In the genomic region with DNA sequence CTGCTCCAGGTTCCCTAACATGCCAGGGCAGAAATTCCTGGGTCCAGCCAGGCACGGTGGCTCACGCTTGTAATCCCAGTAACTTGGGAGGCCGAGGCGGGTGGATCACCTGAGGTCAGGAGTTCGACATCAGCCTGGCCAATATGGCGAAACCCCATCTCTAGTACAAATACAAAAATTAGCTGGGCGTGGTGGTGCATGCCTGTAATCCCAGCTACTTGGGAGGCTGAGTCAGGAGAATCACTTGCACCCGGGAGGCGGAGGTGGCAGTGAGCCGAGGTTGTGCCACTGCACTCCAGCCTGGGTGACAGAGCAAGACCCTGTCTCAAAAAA, we compare ENCODE assay signal across 8 cellular contexts. TPM values are rescaled to one million over a fixed set of nuclear protein-coding genes. Genes with fewer than 3 reads are reported as not detected.
DNase-seq lines count a peak whose midpoint lies in the region; ATAC-seq, FAIRE-seq and TF ChIP-seq lines count a peak whose summit lies in the region.
"Not testable (repeated sequence)": the region's sequence is repeated elsewhere in the genome, so short reads cannot be mapped to it uniquely, and the experiment has no call there.

No MANE protein-coding gene starts in this region.

- H3K79me2 ChIP-seq in astrocyte (ENCODE audit: insufficient read depth, low read length): peaks cover 95% of the 10 kb centered on the region

- H3K27ac ChIP-seq in AG04450 (ENCODE audit: low read depth, low read length) (peak overlapping the region; percentile 82), Panc1 (ENCODE audit: low read length) (peak overlapping the region; percentile 99), astrocyte (ENCODE audit: low read depth, low read length) (peak overlapping the region; percentile 96), esophagus squamous epithelium (peak overlapping the region; percentile 89 to 95 (median 92)), kidney (ENCODE audit: low read depth in 2 of 2, low read length in 2 of 2) (peak overlapping the region; percentile 86 to 91), skin epidermis (peak overlapping the region in 15 of 21 experiments; percentile 16 to 90 (median 70)), upper lobe of right lung (peak overlapping the region; percentile 85)

- not testable (repeated sequence) for TF ChIP-seq POLR2A in esophagus squamous epithelium (IDR thresholded peaks at IDR 0.05)

- peaks cover 37% of the 10 kb centered on the region for H4K20me1 ChIP-seq in astrocyte (ENCODE audit: insufficient read depth, low read length)

- not testable (repeated sequence) for TF ChIP-seq CTCF in AG04450 (IDR thresholded peaks at IDR 0.05; ENCODE audit: low read depth, low read length); Panc1 (IDR thresholded peaks at IDR 0.05); astrocyte (IDR thresholded peaks at IDR 0.05; ENCODE audit: insufficient read depth, low read depth, low read length); esophagus squamous epithelium (IDR thresholded peaks at IDR 0.05); kidney (IDR thresholded peaks at IDR 0.05; ENCODE audit: borderline replicate concordance, extremely low read depth, insufficient read depth); nephron (IDR thresholded peaks at IDR 0.05; ENCODE audit: unreplicated experiment in 3 of 3); upper lobe of right lung (IDR thresholded peaks at IDR 0.05)

- H3K9me3 Mint-ChIP-seq in astrocyte (ENCODE audit: unreplicated experiment); nephron: not testable (repeated sequence)

- H3K27ac Mint-ChIP-seq in astrocyte (ENCODE audit: unreplicated experiment): not testable (repeated sequence)
- peak overlapping the region in 2 of 3 experiments; percentile 77 to 94 for H3K27ac Mint-ChIP-seq in nephron

- H3K4me3 ChIP-seq in AG04450 (ENCODE audit: low read depth, low read length); astrocyte (ENCODE audit: insufficient read depth, low read depth, low read length); kidney (ENCODE audit: low read length in 2 of 2); upper lobe of right lung: not testable (repeated sequence)
- H3K4me3 ChIP-seq in Panc1 (ENCODE audit: low read depth in 2 of 2, low read length in 2 of 2) (peak overlapping the region in 1 of 2 experiments; percentile 99; a peak in 2 of 4 replicates), esophagus squamous epithelium (peak overlapping the region in 2 of 4 donors; percentile 31 to 79), skin epidermis (peak overlapping the region in 1 of 7 experiments; percentile 24)

- H3K27me3 Mint-ChIP-seq in astrocyte (ENCODE audit: low read depth, unreplicated experiment); nephron (ENCODE audit: low read depth): not testable (repeated sequence)

- peak overlapping the region; percentile 60 for H3K4me3 Mint-ChIP-seq in astrocyte (ENCODE audit: unreplicated experiment)
- peak overlapping the region in 1 of 3 experiments; percentile 78 for H3K4me3 Mint-ChIP-seq in nephron

- not testable (repeated sequence) for ATAC-seq in Panc1, upper lobe of right lung

- H3K9me3 ChIP-seq in AG04450 (ENCODE audit: control insufficient read depth, insufficient read depth, low read length); Panc1 (ENCODE audit: control insufficient read depth, insufficient read depth, low read depth, low read length); astrocyte (ENCODE audit: insufficient read depth, low read depth, low read length); esophagus squamous epithelium; kidney (ENCODE audit: control insufficient read depth in 1 of 2, low read length in 2 of 2); upper lobe of right lung: not testable (repeated sequence)

- CTCF ChIA-PET in AG04450 (lab: Charles Lee): interaction anchor here (1.3 kb wide), 1 partner anchor 25 kb away, joined by 5 read pairs; no protein-coding TSS in a partner anchor
- CTCF ChIA-PET in Panc1 (lab: Charles Lee): interaction anchor here (0.7 to 1.4 kb wide), 3 partner anchors 11 to 65 kb away, joined by 3 to 4 read pairs (median 4); no protein-coding TSS in a partner anchor

- H3K4me2 ChIP-seq in astrocyte (ENCODE audit: low read length): peak overlapping the region; percentile 97

- peaks cover 65% of the 10 kb centered on the region for H3K4me1 Mint-ChIP-seq in astrocyte (ENCODE audit: low read depth, unreplicated experiment)
- peaks cover 76% of the 10 kb centered on the region for H3K4me1 Mint-ChIP-seq in nephron

- in situ Hi-C loops in Panc1 (cut with HindIII; ENCODE audit: low pct_unique_long_range_greater_than_20kb, low sequenced_read_pairs): not testable (repeated sequence)

- H3K27me3 ChIP-seq in AG04450 (ENCODE audit: control insufficient read depth, insufficient read depth, low read length); Panc1 (ENCODE audit: control insufficient read depth, insufficient read depth, low read length); astrocyte (ENCODE audit: insufficient read depth, low read length); esophagus squamous epithelium; upper lobe of right lung: not testable (repeated sequence)

- POLR2A ChIA-PET in AG04450 (lab: Yijun Ruan, JAX): interaction anchor here (0.7 kb wide), 2 partner anchors 140 to 1008 kb away, joined by 5 to 6 read pairs; no protein-coding TSS in a partner anchor
- POLR2A ChIA-PET in Panc1 (lab: Charles Lee): not testable (repeated sequence)

- BruUV-seq in Panc1 (replicated peaks; lab: Mats Ljungman, UMichigan): not testable (repeated sequence)

- intact Hi-C loops in Panc1 (cut with micrococcal nuclease; ENCODE audit: unreplicated experiment); esophagus squamous epithelium (cut with DNase I); kidney (cut with DNase I); upper lobe of right lung (cut with DNase I): not testable (repeated sequence)

- H3K36me3 ChIP-seq in Panc1 (ENCODE audit: control insufficient read depth, insufficient read depth, low read length); astrocyte (ENCODE audit: insufficient read depth, low read length); esophagus squamous epithelium; kidney (ENCODE audit: control insufficient read depth in 1 of 2, insufficient read depth in 2 of 2, low read length in 2 of 2); upper lobe of right lung: not testable (repeated sequence)

- H3K36me3 Mint-ChIP-seq in astrocyte (ENCODE audit: low read depth, unreplicated experiment): peaks cover 17% of the 10 kb centered on the region
- H3K36me3 Mint-ChIP-seq in nephron (ENCODE audit: low read depth): not testable (repeated sequence)

- FAIRE-seq in astrocyte (lab: Jason Lieb, UNC); kidney (lab: Jason Lieb, UNC): not testable (repeated sequence)

- DNase-seq in AG04450 (ENCODE audit: low read depth, low spot score); Panc1 (ENCODE audit: low read depth, low spot score); astrocyte (ENCODE audit: low read depth); esophagus squamous epithelium (lab: John Stamatoyannopoulos, UW); kidney; upper lobe of right lung: not testable (repeated sequence)

- H3K4me1 ChIP-seq in Panc1 (ENCODE audit: control insufficient read depth, insufficient read depth, low read length): peaks cover 87% of the 10 kb centered on the region
- H3K4me1 ChIP-seq in astrocyte (ENCODE audit: insufficient read depth, low read length): peaks cover 92% of the 10 kb centered on the region
- H3K4me1 ChIP-seq in esophagus squamous epithelium: peaks cover 70 to 94% (median 91%) of the 10 kb centered on the region in 3 donors
- peaks cover 71 to 73% of the 10 kb centered on the region in 2 donors for H3K4me1 ChIP-seq in kidney (ENCODE audit: control insufficient read depth in 1 of 2, insufficient read depth in 1 of 2, low read depth in 1 of 2, low read length in 2 of 2)
- peaks cover 79% of the 10 kb centered on the region for H3K4me1 ChIP-seq in upper lobe of right lung

- WGBS in esophagus squamous epithelium, 2 donors: 16 to 41% methylated on average over 4 to 9 of the region's 10 CpGs

- not testable (repeated sequence) for H2AFZ ChIP-seq in astrocyte (ENCODE audit: low read depth, low read length)

- peak overlapping the region; percentile 86 for H3K9ac ChIP-seq in astrocyte (ENCODE audit: low read length)
- not testable (repeated sequence) for H3K9ac ChIP-seq in kidney (ENCODE audit: low read length in 2 of 2)

RNA-seq across cellular contexts. Expression of gene ITGA3, which starts 5.8 kb away (rescaled TPM):
- polyA plus RNA-seq in AG04450 (2011; rRNA removed) (39.9 and 62.4 TPM in 2 replicates), kidney (ENCODE audit: insufficient read depth, low read depth, low replicate concordance) (117 TPM)
- 101 and 116 TPM in 2 replicates for polyA minus RNA-seq in AG04450 (2011; rRNA and poly(A)+ RNA removed)
- total RNA-seq in Panc1 (2021; ENCODE audit: unreplicated experiment) (439 TPM), astrocyte (319 and 373 TPM in 2 replicates), esophagus squamous epithelium (10 to 100 TPM; 44.4 to 86.3 (median 77.0) TPM), kidney (367 TPM), upper lobe of right lung (212 TPM)
- polyA plus RNA-seq in Panc1 (2012; ENCODE audit: insufficient read length): 291 TPM

RNA-seq across cellular contexts. Expression of gene PDK2, which starts 33.5 kb away (rescaled TPM):
- polyA plus RNA-seq in AG04450 (2011; rRNA removed) (62.4 and 81.7 TPM in 2 replicates), kidney (ENCODE audit: insufficient read depth, low read depth, low replicate concordance) (121 TPM)
- polyA minus RNA-seq in AG04450 (2011; rRNA and poly(A)+ RNA removed): 87.6 and 106 TPM in 2 replicates
- total RNA-seq in Panc1 (2021; ENCODE audit: unreplicated experiment) (46.0 TPM), astrocyte (25.8 and 26.8 TPM in 2 replicates), esophagus squamous epithelium (10 to 100 TPM in 3 of 4 donors, 1 to 10 TPM in 1; 5.2 to 20.2 (median 12.8) TPM), kidney (41.9 TPM), upper lobe of right lung (30.2 TPM)
- polyA plus RNA-seq in Panc1 (2012; ENCODE audit: insufficient read length): 79.3 TPM
